Comparison of ENCODE assay signal across 15 cellular contexts in the genomic region with DNA sequence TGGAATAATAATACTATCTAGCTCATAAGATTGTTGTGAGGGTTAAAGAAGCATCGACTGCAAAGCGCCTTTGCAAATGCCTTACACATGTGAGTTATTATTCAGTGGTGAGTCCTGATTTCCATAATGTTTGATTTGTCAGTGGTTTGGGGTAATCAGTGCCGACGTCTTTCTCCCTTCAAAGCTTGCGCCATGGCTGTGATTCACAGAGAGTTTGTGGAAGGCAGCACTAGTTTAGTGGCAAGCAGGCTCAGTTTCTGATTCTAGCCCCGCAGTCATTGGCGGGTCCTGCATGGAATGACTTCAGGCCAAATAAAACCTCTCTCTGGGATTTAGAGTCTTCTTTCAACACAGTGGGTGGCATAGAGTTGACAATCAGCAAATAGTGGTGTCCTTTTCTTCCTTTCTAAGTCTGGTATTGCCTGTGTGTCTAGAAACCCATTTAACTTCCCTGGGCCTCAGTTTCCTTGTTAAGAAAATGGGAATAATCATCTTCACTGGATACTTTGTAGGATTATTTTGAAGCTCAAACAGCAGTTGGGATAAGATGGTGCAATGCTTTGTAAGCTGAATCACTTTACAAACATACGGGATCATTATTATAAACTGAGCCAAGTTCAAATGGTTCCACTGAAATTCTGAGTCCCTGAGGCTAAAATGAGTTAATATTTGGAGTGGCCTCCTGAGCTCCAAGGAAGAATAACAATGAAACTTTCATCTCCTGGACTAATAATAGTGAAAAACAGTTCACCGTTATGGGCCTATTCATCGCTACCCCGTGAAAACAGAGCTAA.
A peak's percentile ranks its signal among the peaks of the same experiment; 100 is the strongest.
DNase-seq lines count a peak whose midpoint lies in the region; ATAC-seq and TF ChIP-seq lines count a peak whose summit lies in the region.
"Had no signal": no experiment of that assay in that cellular context is flagged by ENCODE, and none has a peak within 500 bp of the region (broad histone marks: within the 10 kb centered on the region; RNA-seq: fewer than 3 reads in every experiment).

No MANE protein-coding gene starts in this region.

- TF ChIP-seq CTCF in GM13977 (IDR thresholded peaks at IDR 0.05; ENCODE audit: extremely low read depth, insufficient read depth, missing control alignments), result no peak

- in situ Hi-C loops in GM13977 (cut with MboI; ENCODE audit: low pct_unique_long_range_greater_than_20kb, low sequenced_read_pairs, unreplicated experiment), result no loop called here

- ATAC-seq in HG02623 (IDR thresholded peaks at IDR 0.05; ENCODE audit: unreplicated experiment), result no peak
- ATAC-seq: T-cell had no signal

- DNase-seq in EH (ENCODE audit: low read depth), result peak; percentile 76
- peak; percentile 26 for DNase-seq in M059J (ENCODE audit: low read depth)
- DNase-seq in dedifferentiated amniotic fluid mesenchymal stem cell (ENCODE audit: extremely low spot score), result peak; percentile 34
- peak; percentile 76 for DNase-seq in renal cortical epithelial cell (ENCODE audit: low read depth)
- DNase-seq in NK-92 (lab: John Stamatoyannopoulos, UW; ENCODE audit: unreplicated experiment), result no peak
- no peak for DNase-seq in globus pallidus (ENCODE audit: low spot score)
- no peak for DNase-seq in GM13977 (ENCODE audit: low spot score)
- DNase-seq: activated CD4-positive, alpha-beta T cell treated with anti-CD3 and anti-CD28 coated beads, Interleukin-2, amount 50 U/mL, for 4 hours; activated naive CD4-positive, alpha-beta T cell treated with anti-CD3 and anti-CD28 coated beads, Interleukin-2, amount 10 ng/mL, durations not matched to agents 7 days and 5 days; DMS153; MM.1S; NCI-H226; ovary; T-cell had no signal

Comparison
In these comparisons a context has a peak if more than half of its experiments do, and no peak if none do; other contexts are left out.
1. DNase-seq: peak in EH (single experiment), M059J (single experiment), dedifferentiated amniotic fluid mesenchymal stem cell (single experiment) and renal cortical epithelial cell (single experiment); none in NK-92 (single experiment), globus pallidus (single experiment) and GM13977 (single experiment).